Comparison of ENCODE assay signal across 18 cellular contexts in genomic region chr7:114842551-114843065, GRCh38.
"Had no signal": no experiment of that assay in that cellular context is flagged by ENCODE, and none has a peak within 500 bp of the region (broad histone marks: within the 10 kb centered on the region; RNA-seq: fewer than 3 reads in every experiment).

No MANE protein-coding gene starts in this region.

- H3K4me1 Mint-ChIP-seq: activated CD4-positive, alpha-beta T cell treated with anti-CD3 and anti-CD28 coated beads, Interleukin-2, amount 10 ng/mL, durations not matched to agents 7 days and 5 days; activated T-helper 17 cell treated with anti-CD3 and anti-CD28 coated beads, Interleukin-2, amount 50 U/mL, for 72 hours; immature natural killer cell had no signal

- H3K27me3 ChIP-seq: brain microvascular endothelial cell, transverse colon had no signal

- H3K9me3 ChIP-seq: prostate gland, transverse colon had no signal

- H3K4me1 ChIP-seq: prostate gland, transverse colon had no signal

- H3K4me3 Mint-ChIP-seq: activated CD4-positive, alpha-beta T cell treated with anti-CD3 and anti-CD28 coated beads, Interleukin-2, amount 10 ng/mL, durations not matched to agents 7 days and 5 days; activated T-helper 17 cell treated with anti-CD3 and anti-CD28 coated beads, Interleukin-2, amount 50 U/mL, for 72 hours; immature natural killer cell; natural killer cell treated with Interleukin-12 subunit alpha and Interleukin-12 subunit beta and Interleukin-15 and Interleukin-18, amount 100 ng/mL, for 72 hours had no signal

- H3K27ac Mint-ChIP-seq: activated CD4-positive, alpha-beta T cell treated with anti-CD3 and anti-CD28 coated beads, Interleukin-2, amount 10 ng/mL, durations not matched to agents 7 days and 5 days; activated T-helper 17 cell treated with anti-CD3 and anti-CD28 coated beads, Interleukin-2, amount 50 U/mL, for 72 hours; immature natural killer cell; natural killer cell treated with Interleukin-12 subunit alpha and Interleukin-12 subunit beta and Interleukin-15 and Interleukin-18, amount 100 ng/mL, for 72 hours had no signal

- H3K36me3 ChIP-seq: brain microvascular endothelial cell, prostate gland, transverse colon had no signal

- H3K4me3 ChIP-seq: prostate gland, transverse colon had no signal

- ATAC-seq: activated T-helper 17 cell treated with anti-CD3 and anti-CD28 coated beads, Interleukin-2, amount 50 U/mL, for 72 hours; left lobe of liver; natural killer cell treated with Interleukin-12 subunit alpha and Interleukin-12 subunit beta and Interleukin-15 and Interleukin-18, amount 100 ng/mL, for 72 hours; sciatic nerve had no signal

- H3K27ac ChIP-seq: brain microvascular endothelial cell, prostate gland, transverse colon had no signal

- DNase-seq: activated CD4-positive, alpha-beta T cell treated with anti-CD3 and anti-CD28 coated beads, Interleukin-2, amount 10 ng/mL, durations not matched to agents 7 days and 5 days; activated CD8-positive, alpha-beta memory T cell treated with anti-CD3 and anti-CD28 coated beads for 24 hours; activated naive CD4-positive, alpha-beta T cell treated with anti-CD3 and anti-CD28 coated beads, Interleukin-2, amount 50 U/mL, for 16 hours; amniotic stem cell; brain microvascular endothelial cell; effector memory CD4-positive, alpha-beta T cell; hippocampal formation; immature natural killer cell; mammary epithelial cell; stimulated activated CD4-positive, alpha-beta T cell treated with anti-CD3 and anti-CD28 coated beads, Interleukin-12 subunit alpha, Interleukin-12 subunit beta, amount 100 ng/mL, for 4 hours; stimulated activated naive CD4-positive, alpha-beta T cell; substantia nigra; transverse colon had no signal

- H3K36me3 Mint-ChIP-seq: immature natural killer cell; natural killer cell treated with Interleukin-12 subunit alpha and Interleukin-12 subunit beta and Interleukin-15 and Interleukin-18, amount 100 ng/mL, for 72 hours had no signal

- H3K9me3 Mint-ChIP-seq: activated CD4-positive, alpha-beta T cell treated with anti-CD3 and anti-CD28 coated beads, Interleukin-2, amount 10 ng/mL, durations not matched to agents 7 days and 5 days; immature natural killer cell; natural killer cell treated with Interleukin-12 subunit alpha and Interleukin-12 subunit beta and Interleukin-15 and Interleukin-18, amount 100 ng/mL, for 72 hours had no signal
